Comparison of ENCODE assay signal across 26 cellular contexts in the genomic region with DNA sequence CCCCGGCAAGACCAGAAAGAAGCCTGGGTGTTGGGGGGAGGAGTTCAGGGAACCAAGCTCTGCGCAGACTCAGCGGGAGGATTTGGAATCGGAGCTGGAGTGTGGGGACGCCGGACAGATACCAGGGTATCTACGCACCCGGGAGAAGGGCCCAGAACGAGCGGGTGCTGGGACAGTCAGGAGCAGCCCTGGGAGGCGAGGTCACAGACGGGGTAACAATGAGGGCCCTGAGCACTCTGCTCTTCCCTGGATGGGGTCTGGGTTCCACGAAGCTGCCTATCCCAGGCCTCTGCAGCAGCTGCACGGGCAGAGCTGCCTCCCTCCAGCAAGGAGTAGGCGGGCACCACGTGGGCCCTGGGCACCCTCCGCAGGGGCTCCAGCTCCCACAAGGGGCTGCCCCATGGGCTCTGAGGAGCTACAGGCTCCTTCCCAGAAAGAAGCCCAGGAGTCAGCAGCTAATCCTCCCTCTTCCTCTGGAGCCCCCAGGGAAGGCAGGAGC.
"Had no signal": no experiment of that assay in that cellular context is flagged by ENCODE, and none has a peak within 500 bp of the region (broad histone marks: within the 10 kb centered on the region; RNA-seq: fewer than 3 reads in every experiment).

No MANE protein-coding gene starts in this region.

- H3K27me3 ChIP-seq: right lobe of liver, thyroid gland, vagina had no signal

- DNase-seq: cortex of kidney; effector memory CD8-positive, alpha-beta T cell; erythroblast; esophagus squamous epithelium; foreskin melanocyte; glutamatergic neuron; hypothalamus; natural killer cell; stimulated activated CD4-positive, alpha-beta T cell treated with anti-CD3 and anti-CD28 coated beads, Interleukin-12 subunit alpha, Interleukin-12 subunit beta, amount 100 ng/mL, for 4 hours; stimulated activated CD4-positive, alpha-beta T cell treated with anti-CD3 and anti-CD28 coated beads, Interleukin-1b, Interleukin-23, amount 100 ng/mL, for 48 hours; stimulated activated CD4-positive, alpha-beta T cell treated with anti-CD3 and anti-CD28 coated beads, Interleukin-4, amount 100 ng/mL, for 1 hour; stimulated activated CD8-positive, alpha-beta memory T cell treated with anti-CD3 and anti-CD28 coated beads, Interleukin-4, amount 100 ng/mL, for 48 hours; stimulated activated naive CD4-positive, alpha-beta T cell treated with Interleukin-2 at 50 U/mL for 16 hours; stomach; thyroid gland; trophoblast cell had no signal

- H3K4me3 ChIP-seq: esophagus squamous epithelium, left lung, lung, right lobe of liver, smooth muscle cell, stomach, thyroid gland, vagina had no signal

- ATAC-seq: effector memory CD8-positive, alpha-beta T cell; left lung; natural killer cell; right lobe of liver had no signal

- H3K36me3 Mint-ChIP-seq: natural killer cell had no signal

- FAIRE-seq: endometrium, keratinocyte had no signal

- H3K9ac ChIP-seq: parathyroid adenoma had no signal

- H3K9me3 ChIP-seq: esophagus squamous epithelium, left lung, right lobe of liver, stomach, thyroid gland, vagina had no signal

- H3K4me1 ChIP-seq: parathyroid adenoma, right lobe of liver had no signal

- H3K4me3 Mint-ChIP-seq: effector memory CD8-positive, alpha-beta T cell; memory B cell; natural killer cell had no signal

- H3K27ac ChIP-seq: esophagus squamous epithelium, left lung, parathyroid adenoma, right lobe of liver, stomach, thyroid gland, vagina had no signal

- H3K36me3 ChIP-seq: esophagus squamous epithelium, left lung, right lobe of liver, stomach, thyroid gland, vagina had no signal

- H3K27ac Mint-ChIP-seq: memory B cell, progenitor cell of endocrine pancreas had no signal

- H3K27me3 Mint-ChIP-seq: effector memory CD8-positive, alpha-beta T cell; memory B cell had no signal

- H3K9me3 Mint-ChIP-seq: effector memory CD8-positive, alpha-beta T cell; memory B cell; natural killer cell had no signal
